In genomic region chr16:53744449-53744848, GRCh38 we compare ENCODE assay signal across 1 cellular context.
TF ChIP-seq lines count a peak whose summit lies in the region.

No MANE protein-coding gene starts in this region.

TF ChIP-seq in GM12878, 131 proteins besides CTCF, POLR2A, EP300 and RAD21 (continued from another document):
- TF ChIP-seq NKRF (conservative IDR thresholded peaks at IDR 0.05) = no peak
- no peak for TF ChIP-seq BACH1 (IDR thresholded peaks at IDR 0.05; ENCODE audit: borderline replicate concordance)
- TF ChIP-seq CREM (IDR thresholded peaks at IDR 0.05; ENCODE audit: low read depth) = 0 out of 2 replicates have a peak, but pooled peaks have one; percentile 28
- 0 out of 2 replicates have a peak, but pooled peaks have one; percentile 10 for TF ChIP-seq MTA2 (IDR thresholded peaks at IDR 0.05; ENCODE audit: low read depth)
- no peak for TF ChIP-seq E2F4 (IDR thresholded peaks at IDR 0.05; ENCODE audit: low read depth, low read length)
- TF ChIP-seq SKIL (IDR thresholded peaks at IDR 0.05; ENCODE audit: low read depth, poor library complexity, severe bottlenecking) = no peak
